12 cellular contexts compared by ENCODE assay signal in genomic region chr3:44848634-44849033, GRCh38. TPM values are rescaled to one million over a fixed set of nuclear protein-coding genes. Genes with fewer than 3 reads are reported as not detected.
"Had no signal": no experiment of that assay in that cellular context is flagged by ENCODE, and none has a peak within 500 bp of the region (broad histone marks: within the 10 kb centered on the region; RNA-seq: fewer than 3 reads in every experiment).

No MANE protein-coding gene starts in this region.

- H3K27ac ChIP-seq: GM23248 had no signal

- DNase-seq: GM23248, GOT3, H7, HFFc6, IMR-90, KG1 had no signal

- H3K9me3 Mint-ChIP-seq: HFFc6 had no signal

- ATAC-seq: HCT116, K562 had no signal

- H3K9me3 ChIP-seq: HAP-1 had no signal

- H2AFZ ChIP-seq: GM23248 had no signal

- H3K4me3 Mint-ChIP-seq: HFFc6 had no signal

- H3K27ac Mint-ChIP-seq: HFFc6 had no signal

- H3K4me3 ChIP-seq: GM23248, HAP-1, K562 had no signal

- FAIRE-seq: HTR-8/SVneo, K562 had no signal

- H3K9ac ChIP-seq: GM23248 had no signal

RNA-seq across cellular contexts. Expression of gene TGM4, which starts 25.8 kb away (rescaled TPM):
- total RNA-seq: GM23248, H4, H7, HFFc6, HT-29, K562 had no signal
- polyA plus RNA-seq: GM23248, K562 had no signal
